ENCODE assay signal across 25 cellular contexts in the genomic region with DNA sequence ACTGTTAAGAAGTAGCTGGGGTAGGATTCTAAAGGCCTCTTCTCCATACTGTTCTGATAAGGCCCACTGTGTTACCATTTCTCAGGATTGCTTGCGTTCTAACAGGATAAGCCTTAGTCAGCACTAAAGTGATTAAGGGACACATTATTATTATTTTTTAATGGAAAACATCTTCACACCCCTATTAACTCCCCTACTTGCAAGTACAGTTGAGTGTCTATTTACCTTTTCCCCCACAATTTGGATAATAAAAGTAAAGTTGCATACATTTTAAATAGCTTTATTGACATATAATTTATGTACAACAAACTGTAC. TPM values are rescaled to one million over a fixed set of nuclear protein-coding genes. Genes with fewer than 3 reads are reported as not detected.
DNase-seq lines count a peak whose midpoint lies in the region; ATAC-seq and TF ChIP-seq lines count a peak whose summit lies in the region.
"Had no signal": no experiment of that assay in that cellular context is flagged by ENCODE, and none has a peak within 500 bp of the region (broad histone marks: within the 10 kb centered on the region; RNA-seq: fewer than 3 reads in every experiment).

No MANE protein-coding gene starts in this region.

- H3K4me3 Mint-ChIP-seq in activated naive CD4-positive, alpha-beta T cell treated with anti-CD3 and anti-CD28 coated beads, Interleukin-2, amount 50 U/mL, for 24 hours, result peak overlapping the region; percentile 76
- H3K4me3 Mint-ChIP-seq in central memory CD8-positive, alpha-beta T cell, result no peak overlapping the region

- no peak overlapping the region for H3K4me3 ChIP-seq in OCI-LY7 (ENCODE audit: low read depth, low read length, poor library complexity, severe bottlenecking)
- H3K4me3 ChIP-seq: heart right ventricle had no signal

- H3K4me1 ChIP-seq in OCI-LY7 (ENCODE audit: insufficient read depth, low read length, poor library complexity, severe bottlenecking), result peaks cover 50% of the 10 kb centered on the region

- H3K4me2 ChIP-seq in OCI-LY7 (ENCODE audit: low read length), result peak overlapping the region; percentile 24; the same call in 1 of the 2 replicates

- intact Hi-C loops in OCI-LY7 (cut with micrococcal nuclease; ENCODE audit: unreplicated experiment), result no loop called here

- CTCF ChIA-PET in OCI-LY7 (lab: Charles Lee; ENCODE audit: unreplicated experiment), result no interaction called here

- H2AFZ ChIP-seq in OCI-LY7 (ENCODE audit: low read length), result no peak overlapping the region

- peaks cover 96% of the 10 kb centered on the region for H3K79me2 ChIP-seq in OCI-LY7 (ENCODE audit: insufficient read depth, low read depth, low read length)

- H4K20me1 ChIP-seq in OCI-LY7 (ENCODE audit: insufficient read depth, low read length), result peaks cover 22% of the 10 kb centered on the region

- no peaks in the 10 kb centered on the region for H3K9me2 ChIP-seq in OCI-LY7 (ENCODE audit: insufficient read depth, low read length)

- 0 out of 2 replicates have a peak, but pooled peaks cover 7% of the 10 kb centered on the region for H3K9me3 ChIP-seq in OCI-LY7 (ENCODE audit: low read length)
- H3K9me3 ChIP-seq: heart right ventricle had no signal

- H3K27ac ChIP-seq in OCI-LY7 (ENCODE audit: low read depth, low read length, poor library complexity, severe bottlenecking), result peak overlapping the region; percentile 33
- H3K27ac ChIP-seq: foreskin keratinocyte, heart right ventricle, HL-60 had no signal

- no TSS peak for BruUV-seq in OCI-LY7 (replicated peaks; lab: Mats Ljungman, UMichigan)

- H3K27ac Mint-ChIP-seq in activated naive CD4-positive, alpha-beta T cell treated with anti-CD3 and anti-CD28 coated beads, Interleukin-2, amount 50 U/mL, for 24 hours, result peak overlapping the region; percentile 88
- peak overlapping the region; percentile 61 for H3K27ac Mint-ChIP-seq in central memory CD8-positive, alpha-beta T cell (ENCODE audit: low read depth)

- POLR2A ChIA-PET in OCI-LY7 (lab: Charles Lee), result interaction anchor here (0.5 to 1.0 kb wide), 5 partner anchors 10 to 292 kb away, joined by 3 read pairs; no protein-coding TSS in a partner anchor

- no peaks in the 10 kb centered on the region for H3K27me3 Mint-ChIP-seq in activated naive CD4-positive, alpha-beta T cell treated with anti-CD3 and anti-CD28 coated beads, Interleukin-2, amount 50 U/mL, for 24 hours
- no peaks in the 10 kb centered on the region for H3K27me3 Mint-ChIP-seq in central memory CD8-positive, alpha-beta T cell

- H3K4me1 Mint-ChIP-seq in activated naive CD4-positive, alpha-beta T cell treated with anti-CD3 and anti-CD28 coated beads, Interleukin-2, amount 50 U/mL, for 24 hours, result peaks cover 68% of the 10 kb centered on the region
- peaks cover 63% of the 10 kb centered on the region for H3K4me1 Mint-ChIP-seq in central memory CD8-positive, alpha-beta T cell

- DNase-seq in activated naive CD4-positive, alpha-beta T cell (lab: John Stamatoyannopoulos, UW), result no peak
- no peak for DNase-seq in OCI-LY7 (ENCODE audit: low spot score)
- DNase-seq in central memory CD8-positive, alpha-beta T cell (ENCODE audit: low spot score in 2 of 2), result no peak
- no peak for DNase-seq in D341Med (ENCODE audit: low spot score)
- no peak for DNase-seq in GM19238 (ENCODE audit: insufficient read length, low spot score)
- DNase-seq: activated CD4-positive, alpha-beta T cell treated with anti-CD3 and anti-CD28 coated beads for 1 hour; activated effector memory CD4-positive, alpha-beta T cell treated with anti-CD3 and anti-CD28 coated beads, Interleukin-2, amount 50 U/mL, for 16 hours; amniotic stem cell; C1 segment of cervical spinal cord; effector CD4-positive, alpha-beta T cell; foreskin keratinocyte; heart right ventricle; left colon; mesenchymal stem cell; NCI-H1105 treated with DMSO at 0.1 percent for 48 hours; NCI-H2029 treated with DMSO at 0.1 percent for 48 hours; NCI-H345; NCI-H82; nucleus accumbens; PC-3; Right ventricle myocardium superior had no signal

- no peaks in the 10 kb centered on the region for H3K9me3 Mint-ChIP-seq in activated naive CD4-positive, alpha-beta T cell treated with anti-CD3 and anti-CD28 coated beads, Interleukin-2, amount 50 U/mL, for 24 hours
- no peaks in the 10 kb centered on the region for H3K9me3 Mint-ChIP-seq in central memory CD8-positive, alpha-beta T cell

- peaks cover 45% of the 10 kb centered on the region for H3K36me3 Mint-ChIP-seq in activated naive CD4-positive, alpha-beta T cell treated with anti-CD3 and anti-CD28 coated beads, Interleukin-2, amount 50 U/mL, for 24 hours
- peaks cover 46% of the 10 kb centered on the region for H3K36me3 Mint-ChIP-seq in central memory CD8-positive, alpha-beta T cell (ENCODE audit: insufficient read depth)

- no peak for TF ChIP-seq CTCF in OCI-LY7 (conservative IDR thresholded peaks at IDR 0.05; ENCODE audit: low read length)

- peaks cover 94% of the 10 kb centered on the region for H3K36me3 ChIP-seq in OCI-LY7 (ENCODE audit: insufficient read depth, low read length)

- no peak for ATAC-seq in central memory CD8-positive, alpha-beta T cell (replicated peaks; ENCODE audit: extremely low read depth, poor library complexity, severe bottlenecking)
- ATAC-seq in HG03196 (IDR thresholded peaks at IDR 0.05; ENCODE audit: unreplicated experiment), result no peak
- ATAC-seq: foreskin keratinocyte, HCT116, heart right ventricle, left colon, PC-3 had no signal

RNA-seq across cellular contexts. Expression of a gene that starts 9.0 kb away (rescaled TPM):
- total RNA-seq in OCI-LY7 (2014; rRNA removed; shearing (Covaris generic)), result 49.9 and 50.2 TPM in 2 replicates
- 81.1 and 82.7 TPM in 2 replicates for total RNA-seq in OCI-LY7 (2022)
